Comparison of ENCODE assay signal across 8 cellular contexts in genomic region chr12:12718853-12719252, GRCh38. TPM values are rescaled to one million over a fixed set of nuclear protein-coding genes. Genes with fewer than 3 reads are reported as not detected.
DNase-seq lines count a peak whose midpoint lies in the region; ATAC-seq and TF ChIP-seq lines count a peak whose summit lies in the region.

No MANE protein-coding gene starts in this region.

- peak overlapping the region; percentile 88 for H3K4me3 ChIP-seq in WERI-Rb-1 (ENCODE audit: low read depth, low read length)
- peak overlapping the region; percentile 99 for H3K4me3 ChIP-seq in rectal smooth muscle tissue (ENCODE audit: low read length)

- ATAC-seq in HG02678 (IDR thresholded peaks at IDR 0.05; ENCODE audit: unreplicated experiment) (no peak), HG02759 (IDR thresholded peaks at IDR 0.05; ENCODE audit: unreplicated experiment) (no peak)

- peak; percentile 85 for DNase-seq in AG09319 (ENCODE audit: extremely low read depth, low read depth)
- DNase-seq in H4 (ENCODE audit: low spot score): peak; percentile 61
- DNase-seq in WERI-Rb-1: no peak
- peak; percentile 83 for DNase-seq in fibroblast of peridontal ligament (ENCODE audit: extremely low read depth)
- no peak for DNase-seq in amniotic stem cell (lab: John Stamatoyannopoulos, UW)

- peaks cover 39% of the 10 kb centered on the region for H3K4me1 ChIP-seq in rectal smooth muscle tissue (ENCODE audit: control insufficient read depth, insufficient read depth, low read length)

- H3K27me3 ChIP-seq in WERI-Rb-1 (ENCODE audit: insufficient read depth, low read depth, severe bottlenecking): no peaks in the 10 kb centered on the region
- no peaks in the 10 kb centered on the region for H3K27me3 ChIP-seq in rectal smooth muscle tissue (ENCODE audit: control insufficient read depth, insufficient read depth, low read length)

- peaks cover 49% of the 10 kb centered on the region for H3K36me3 ChIP-seq in WERI-Rb-1
- H3K36me3 ChIP-seq in rectal smooth muscle tissue (ENCODE audit: control insufficient read depth, insufficient read depth, low read length): peaks cover 16% of the 10 kb centered on the region

- no peaks in the 10 kb centered on the region for H3K9me3 ChIP-seq in WERI-Rb-1 (ENCODE audit: severe bottlenecking)

- H3K27ac ChIP-seq in WERI-Rb-1: peak overlapping the region; percentile 100
- peak overlapping the region; percentile 98 for H3K27ac ChIP-seq in rectal smooth muscle tissue (ENCODE audit: low read depth, low read length)

- peak overlapping the region; percentile 99 for H3K9ac ChIP-seq in rectal smooth muscle tissue (ENCODE audit: low read length)

- TF ChIP-seq CTCF in AG09319 (IDR thresholded peaks at IDR 0.05; ENCODE audit: low read depth, low read length) (no peak), WERI-Rb-1 (IDR thresholded peaks at IDR 0.05; ENCODE audit: low read depth, low read length) (no peak)

RNA-seq across cellular contexts. Expression of gene CDKN1B, which starts 1.7 kb away (rescaled TPM):
- total RNA-seq in H4 (2014; rRNA removed; shearing (Covaris generic)): 22.8 and 27.3 TPM in 2 replicates

RNA-seq across cellular contexts. Expression of gene GPR19, which starts 22.9 kb away (rescaled TPM):
- total RNA-seq in H4 (2014; rRNA removed; shearing (Covaris generic)): 0.88 and 3.9 TPM in 2 replicates

Comparison
In these comparisons a context has a peak if more than half of its experiments do, and no peak if none do; other contexts are left out.
1. DNase-seq: peak in AG09319 (single experiment), H4 (single experiment) and fibroblast of peridontal ligament (single experiment); none in WERI-Rb-1 (single experiment) and amniotic stem cell (single experiment).